In genomic region chr3:58035512-58035867, GRCh38 we compare ENCODE assay signal across 1 cellular context.
TF ChIP-seq lines count a peak whose summit lies in the region.

No MANE protein-coding gene starts in this region.

TF ChIP-seq in H1, 55 proteins besides CTCF, POLR2A, EP300 and RAD21 (continued from another document):
- TF ChIP-seq USF2 (IDR thresholded peaks at IDR 0.05; ENCODE audit: low read length), result no peak
- no peak for TF ChIP-seq MAFK (IDR thresholded peaks at IDR 0.05; ENCODE audit: low read depth, low read length)
- TF ChIP-seq TAF7 (optimal IDR thresholded peaks at IDR 0.05; ENCODE audit: borderline replicate concordance, low read depth, low read length), result no peak
- no peak for TF ChIP-seq EZH2 (IDR thresholded peaks at IDR 0.05; ENCODE audit: low read depth, low read length, severe bottlenecking)
- TF ChIP-seq EGR1 (IDR thresholded peaks at IDR 0.05; ENCODE audit: borderline replicate concordance, low read depth, low read length), result no peak
- no peak for TF ChIP-seq E2F6 (IDR thresholded peaks at IDR 0.05)
- TF ChIP-seq ZNF274 (IDR thresholded peaks at IDR 0.05; ENCODE audit: borderline replicate concordance, extremely low read depth, low read length), result no peak
- TF ChIP-seq HDAC2 (IDR thresholded peaks at IDR 0.05; ENCODE audit: borderline replicate concordance in 1 of 2, low read depth in 2 of 2, low read length in 2 of 2), result no peak
- no peak for TF ChIP-seq NANOG (IDR thresholded peaks at IDR 0.05; ENCODE audit: insufficient read depth, low read depth, low read length, poor library complexity, severe bottlenecking)
- no peak for TF ChIP-seq TAF1 (IDR thresholded peaks at IDR 0.05; ENCODE audit: low read depth, low read length)
- TF ChIP-seq CEBPB (IDR thresholded peaks at IDR 0.05; ENCODE audit: low read depth, low read length), result no peak
- no peak for TF ChIP-seq PHF8 (conservative IDR thresholded peaks at IDR 0.05; ENCODE audit: low read depth, low read length)
